ENCODE assay signal across 8 cellular contexts in genomic region chr17:55089955-55090573, GRCh38.
DNase-seq lines count a peak whose midpoint lies in the region; ATAC-seq lines count a peak whose summit lies in the region.

No MANE protein-coding gene starts in this region.

- peak; percentile 99 for ATAC-seq in HG02759 (IDR thresholded peaks at IDR 0.05; ENCODE audit: unreplicated experiment)
- peak; percentile 84 for ATAC-seq in activated naive CD8-positive, alpha-beta T cell treated with anti-CD3 and anti-CD28 coated beads, Interleukin-2, amount 10 ng/mL, durations not matched to agents 7 days and 5 days (ENCODE audit: low read depth)

- peaks cover 9% of the 10 kb centered on the region for H3K4me1 Mint-ChIP-seq in activated naive CD8-positive, alpha-beta T cell treated with anti-CD3 and anti-CD28 coated beads, Interleukin-2, amount 10 ng/mL, durations not matched to agents 7 days and 5 days

- H3K27ac ChIP-seq in substantia nigra (ENCODE audit: low read depth, low read length, poor library complexity, severe bottlenecking) = no peak overlapping the region

- no peak overlapping the region for H3K4me3 Mint-ChIP-seq in activated naive CD8-positive, alpha-beta T cell treated with anti-CD3 and anti-CD28 coated beads, Interleukin-2, amount 10 ng/mL, durations not matched to agents 7 days and 5 days

- peaks cover 9% of the 10 kb centered on the region for H3K36me3 Mint-ChIP-seq in activated naive CD8-positive, alpha-beta T cell treated with anti-CD3 and anti-CD28 coated beads, Interleukin-2, amount 10 ng/mL, durations not matched to agents 7 days and 5 days

- DNase-seq in NCI-H1417 (lab: John Stamatoyannopoulos, UW) (peak in 2 of 3 experiments; percentile 26 to 50), NCI-H1417 treated with DMSO at 0.1 percent for 48 hours (lab: John Stamatoyannopoulos, UW) (no peak), NCI-H2227 (lab: John Stamatoyannopoulos, UW; ENCODE audit: unreplicated experiment) (peak; percentile 25), NCI-H748 (lab: John Stamatoyannopoulos, UW; ENCODE audit: unreplicated experiment) (no peak), substantia nigra (lab: John Stamatoyannopoulos, UW) (no peak)
- DNase-seq in activated naive CD8-positive, alpha-beta T cell treated with anti-CD3 and anti-CD28 coated beads, Interleukin-2, amount 10 ng/mL, durations not matched to agents 7 days and 5 days = no peak
- DNase-seq in stimulated activated CD4-positive, alpha-beta T cell treated with anti-CD3 and anti-CD28 coated beads, Interleukin-12 subunit alpha, Interleukin-12 subunit beta, amount 100 ng/mL, for 48 hours (ENCODE audit: low read depth in 2 of 3, low spot score in 1 of 3) = peak; percentile 5 to 13 (median 9)

- no peaks in the 10 kb centered on the region for H3K27me3 Mint-ChIP-seq in activated naive CD8-positive, alpha-beta T cell treated with anti-CD3 and anti-CD28 coated beads, Interleukin-2, amount 10 ng/mL, durations not matched to agents 7 days and 5 days

- no peaks in the 10 kb centered on the region for H3K9me3 Mint-ChIP-seq in activated naive CD8-positive, alpha-beta T cell treated with anti-CD3 and anti-CD28 coated beads, Interleukin-2, amount 10 ng/mL, durations not matched to agents 7 days and 5 days

- H3K27ac Mint-ChIP-seq in activated naive CD8-positive, alpha-beta T cell treated with anti-CD3 and anti-CD28 coated beads, Interleukin-2, amount 10 ng/mL, durations not matched to agents 7 days and 5 days = no peak overlapping the region

- POLR2A ChIA-PET in activated naive CD8-positive, alpha-beta T cell treated with anti-CD3 and anti-CD28 coated beads, Interleukin-2, amount 10 ng/mL, durations not matched to agents 7 days and 5 days (lab: Charles Lee) = no interaction called here

Comparison
In these comparisons a context has a peak if more than half of its experiments do, and no peak if none do; other contexts are left out.
1. DNase-seq: peak in NCI-H1417 (2 of 3), NCI-H2227 (single experiment) and stimulated activated CD4-positive, alpha-beta T cell treated with anti-CD3 and anti-CD28 coated beads, Interleukin-12 subunit alpha, Interleukin-12 subunit beta, amount 100 ng/mL, for 48 hours (3 of 3); none in NCI-H1417 treated with DMSO at 0.1 percent for 48 hours (single experiment), activated naive CD8-positive, alpha-beta T cell treated with anti-CD3 and anti-CD28 coated beads, Interleukin-2, amount 10 ng/mL, durations not matched to agents 7 days and 5 days (single experiment), NCI-H748 (single experiment) and substantia nigra (0 of 49).